10 cellular contexts compared by ENCODE assay signal in the genomic region with DNA sequence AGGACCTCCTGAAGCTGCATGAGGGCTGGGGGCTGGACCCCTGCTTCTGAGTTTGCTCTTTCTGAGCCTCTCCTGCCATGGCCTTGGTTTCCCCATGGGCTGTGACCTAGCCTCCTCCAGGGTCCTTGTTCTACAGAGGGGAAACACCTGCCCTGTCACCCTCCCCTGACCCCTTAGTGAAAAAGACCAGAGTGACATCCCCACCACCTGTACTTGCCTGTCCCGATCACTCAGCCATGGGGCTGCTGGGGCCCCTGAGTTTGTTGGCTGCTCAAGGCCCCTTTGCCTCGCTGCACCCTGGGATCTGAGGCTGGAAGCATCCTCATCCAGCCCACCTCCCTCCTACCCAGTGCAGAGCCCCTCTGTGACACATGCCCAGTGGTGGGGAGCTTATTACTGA.
DNase-seq lines count a peak whose midpoint lies in the region; ATAC-seq lines count a peak whose summit lies in the region.
"Had no signal": no experiment of that assay in that cellular context is flagged by ENCODE, and none has a peak within 500 bp of the region (broad histone marks: within the 10 kb centered on the region; RNA-seq: fewer than 3 reads in every experiment).

No MANE protein-coding gene starts in this region.

- peak overlapping the region; percentile 74 for H3K27ac Mint-ChIP-seq in activated T-cell treated with anti-CD3 and anti-CD28 coated beads, Interleukin-2, amount 50 U/mL, for 24 hours
- peak overlapping the region; percentile 97 for H3K27ac Mint-ChIP-seq in effector memory CD8-positive, alpha-beta T cell
- no peak overlapping the region for H3K27ac Mint-ChIP-seq in stimulated activated naive CD8-positive, alpha-beta T cell treated with anti-CD3 and anti-CD28 coated beads, Interleukin-15, amount 100 ng/mL, for 72 hours

- no peaks in the 10 kb centered on the region for H3K9me3 Mint-ChIP-seq in activated T-cell treated with anti-CD3 and anti-CD28 coated beads, Interleukin-2, amount 50 U/mL, for 24 hours
- no peaks in the 10 kb centered on the region for H3K9me3 Mint-ChIP-seq in effector memory CD8-positive, alpha-beta T cell
- H3K9me3 Mint-ChIP-seq in stimulated activated naive CD8-positive, alpha-beta T cell treated with anti-CD3 and anti-CD28 coated beads, Interleukin-15, amount 100 ng/mL, for 72 hours: no peaks in the 10 kb centered on the region
- H3K9me3 Mint-ChIP-seq: neural crest cell had no signal

- peak overlapping the region; percentile 74 for H3K4me3 Mint-ChIP-seq in activated T-cell treated with anti-CD3 and anti-CD28 coated beads, Interleukin-2, amount 50 U/mL, for 24 hours
- peak overlapping the region; percentile 89 for H3K4me3 Mint-ChIP-seq in effector memory CD8-positive, alpha-beta T cell
- H3K4me3 Mint-ChIP-seq in stimulated activated naive CD8-positive, alpha-beta T cell treated with anti-CD3 and anti-CD28 coated beads, Interleukin-15, amount 100 ng/mL, for 72 hours: peak overlapping the region; percentile 68 to 79
- H3K4me3 Mint-ChIP-seq: neural crest cell had no signal

- peaks cover 65% of the 10 kb centered on the region for H3K4me1 Mint-ChIP-seq in activated T-cell treated with anti-CD3 and anti-CD28 coated beads, Interleukin-2, amount 50 U/mL, for 24 hours (ENCODE audit: low read depth)
- peaks cover 58 to 61% of the 10 kb centered on the region in 2 donors for H3K4me1 Mint-ChIP-seq in effector memory CD8-positive, alpha-beta T cell (ENCODE audit: low read depth in 2 of 2)
- peaks cover 72% of the 10 kb centered on the region for H3K4me1 Mint-ChIP-seq in stimulated activated naive CD8-positive, alpha-beta T cell treated with anti-CD3 and anti-CD28 coated beads, Interleukin-15, amount 100 ng/mL, for 72 hours

- ATAC-seq in HG02642 (IDR thresholded peaks at IDR 0.05; ENCODE audit: poor library complexity, unreplicated experiment): peak; percentile 24
- ATAC-seq in effector memory CD8-positive, alpha-beta T cell (replicated peaks): no peak
- ATAC-seq in stimulated activated naive CD8-positive, alpha-beta T cell treated with anti-CD3 and anti-CD28 coated beads, Interleukin-15, amount 100 ng/mL, for 72 hours: no peak
- ATAC-seq in HG03039 (IDR thresholded peaks at IDR 0.05; ENCODE audit: unreplicated experiment): no peak

- DNase-seq in activated T-cell treated with anti-CD3 and anti-CD28 coated beads, Interleukin-2, amount 50 U/mL, for 24 hours: peak; percentile 34
- DNase-seq in activated T-cell treated with anti-CD3 and anti-CD28 coated beads for 4 hours: no peak
- no peak for DNase-seq in effector memory CD8-positive, alpha-beta T cell
- DNase-seq in stimulated activated naive CD8-positive, alpha-beta T cell treated with anti-CD3 and anti-CD28 coated beads, Interleukin-15, amount 100 ng/mL, for 72 hours: no peak
- DNase-seq in NCI-H526 (lab: John Stamatoyannopoulos, UW): no peak
- DNase-seq in EL: no peak
- DNase-seq: NCI-H1694 had no signal

- H3K36me3 Mint-ChIP-seq in activated T-cell treated with anti-CD3 and anti-CD28 coated beads, Interleukin-2, amount 50 U/mL, for 24 hours (ENCODE audit: low read depth): peaks cover 3% of the 10 kb centered on the region
- peaks cover 9% of the 10 kb centered on the region for H3K36me3 Mint-ChIP-seq in effector memory CD8-positive, alpha-beta T cell (ENCODE audit: insufficient read depth)

- H3K27me3 Mint-ChIP-seq in activated T-cell treated with anti-CD3 and anti-CD28 coated beads, Interleukin-2, amount 50 U/mL, for 24 hours: no peaks in the 10 kb centered on the region
- H3K27me3 Mint-ChIP-seq in effector memory CD8-positive, alpha-beta T cell: no peaks in the 10 kb centered on the region
- H3K27me3 Mint-ChIP-seq in stimulated activated naive CD8-positive, alpha-beta T cell treated with anti-CD3 and anti-CD28 coated beads, Interleukin-15, amount 100 ng/mL, for 72 hours: peaks cover 26% of the 10 kb centered on the region

Comparison
In these comparisons a context has a peak if more than half of its experiments do, and no peak if none do; other contexts are left out.
1. H3K27ac Mint-ChIP-seq: peak in activated T-cell treated with anti-CD3 and anti-CD28 coated beads, Interleukin-2, amount 50 U/mL, for 24 hours (single experiment) and effector memory CD8-positive, alpha-beta T cell (2 of 2); none in stimulated activated naive CD8-positive, alpha-beta T cell treated with anti-CD3 and anti-CD28 coated beads, Interleukin-15, amount 100 ng/mL, for 72 hours (0 of 2).
2. Peak in every context shown above with its lines, with median percentiles within 50 percentile points of each other: H3K4me3 Mint-ChIP-seq.